In genomic region chr10:32139223-32140073, GRCh38 we compare ENCODE assay signal across 1 cellular context.
TF ChIP-seq lines count a peak whose summit lies in the region.

No MANE protein-coding gene starts in this region.

TF ChIP-seq in K562, 482 proteins besides CTCF, POLR2A, EP300 and RAD21 (continued from another document and continues in another):
- TF ChIP-seq THRA (IDR thresholded peaks at IDR 0.05) (no peak), BDP1 (IDR thresholded peaks at IDR 0.05; ENCODE audit: insufficient read depth, insufficient read length) (no peak), TSC22D4 (tag; IDR thresholded peaks at IDR 0.05) (no peak), SUPT5H (IDR thresholded peaks at IDR 0.05) (peak; percentile 59), XRCC3 (IDR thresholded peaks at IDR 0.05) (no peak), MLLT1 (IDR thresholded peaks at IDR 0.05) (no peak), ZNF3 (CRISPR knock-in tag; IDR thresholded peaks at IDR 0.05) (no peak), KLF13 (tag; IDR thresholded peaks at IDR 0.05; ENCODE audit: borderline replicate concordance, low read depth) (0 out of 2 replicates have a peak, but pooled peaks have one; percentile 37), ARID3A (IDR thresholded peaks at IDR 0.05; ENCODE audit: borderline replicate concordance, low read depth, low read length) (no peak), MAFG (tag; conservative IDR thresholded peaks at IDR 0.05) (peak; percentile 87), ELF2 (CRISPR knock-in tag; IDR thresholded peaks at IDR 0.05) (no peak), THAP7 (CRISPR knock-in tag; IDR thresholded peaks at IDR 0.05) (no peak), SRSF3 (IDR thresholded peaks at IDR 0.05; ENCODE audit: insufficient read depth, low read length) (no peak), BCL6 (CRISPR knock-in tag; IDR thresholded peaks at IDR 0.05) (no peak), DNMT1 (IDR thresholded peaks at IDR 0.05) (no peak), THRB (CRISPR knock-in tag; conservative IDR thresholded peaks at IDR 0.05) (no peak), BHLHE40 (IDR thresholded peaks at IDR 0.05; ENCODE audit: low read length) (peak; percentile 13; the same call in 1 of the 2 replicates), BCLAF1 (IDR thresholded peaks at IDR 0.05; ENCODE audit: borderline replicate concordance in 1 of 2, control insufficient read depth in 1 of 2, low read depth in 2 of 2, low read length in 1 of 2) (no peak), MAZ (CRISPR knock-in tag; conservative IDR thresholded peaks at IDR 0.05 in 1 of 2, IDR thresholded peaks at IDR 0.05 in 1 of 2) (peak in 1 of 2 experiments; percentile 74; a peak in 3 of 4 replicates), ZNF785 (CRISPR knock-in tag; IDR thresholded peaks at IDR 0.05) (no peak), ZBTB7A (IDR thresholded peaks at IDR 0.05; ENCODE audit: borderline replicate concordance, control insufficient read depth, low read depth, low read length) (no peak), CBX8 (IDR thresholded peaks at IDR 0.05; ENCODE audit: borderline replicate concordance, extremely low read depth, low read depth, low read length, poor library complexity, severe bottlenecking) (no peak), RREB1 (CRISPR knock-in tag; IDR thresholded peaks at IDR 0.05) (no peak), CREB1 (IDR thresholded peaks at IDR 0.05) (no peak), CREB1 (CRISPR knock-in tag; IDR thresholded peaks at IDR 0.05) (no peak), MBD2 (IDR thresholded peaks at IDR 0.05; ENCODE audit: borderline replicate concordance, low read depth) (peak; percentile 20; the same call in 1 of the 2 replicates), ZNF316 (IDR thresholded peaks at IDR 0.05) (peak; percentile 90), TFAP4 (CRISPR knock-in tag; IDR thresholded peaks at IDR 0.05; ENCODE audit: borderline replicate concordance) (peak; percentile 100), ZFP91 (CRISPR knock-in tag; IDR thresholded peaks at IDR 0.05) (no peak), HMG20B (CRISPR knock-in tag; IDR thresholded peaks at IDR 0.05) (no peak), CBX2 (IDR thresholded peaks at IDR 0.05; ENCODE audit: insufficient read depth, low read length, poor library complexity, severe bottlenecking) (no peak), ZNF347 (CRISPR knock-in tag; IDR thresholded peaks at IDR 0.05; ENCODE audit: low read depth) (no peak), KLF16 (IDR thresholded peaks at IDR 0.05) (0 out of 2 replicates have a peak, but pooled peaks have one; percentile 43), NFXL1 (CRISPR knock-in tag; IDR thresholded peaks at IDR 0.05) (no peak)
